ENCODE assay signal across 19 cellular contexts in genomic region chr2:43372386-43373081, GRCh38.
"Had no signal": no experiment of that assay in that cellular context is flagged by ENCODE, and none has a peak within 500 bp of the region (broad histone marks: within the 10 kb centered on the region; RNA-seq: fewer than 3 reads in every experiment).

No MANE protein-coding gene starts in this region.

- H3K9me3 Mint-ChIP-seq: activated naive CD4-positive, alpha-beta T cell treated with anti-CD3 and anti-CD28 coated beads, Interleukin-2, amount 10 ng/mL, durations not matched to agents 7 days and 5 days; activated T-helper 2 cell treated with anti-CD3 and anti-CD28 coated beads, Interferon-gamma antibody, Interleukin-2, Interleukin-4, amounts not matched to agents 10 μg/mL and 5 μg/mL and 100 μg/mL, durations not matched to agents 14 hours and 24 hours and 36 hours; naive thymus-derived CD4-positive, alpha-beta T cell had no signal

- DNase-seq: activated CD4-positive, alpha-beta T cell treated with anti-CD3 and anti-CD28 coated beads, Interleukin-2, amount 50 U/mL, for 4 hours; activated CD4-positive, CD25-positive, alpha-beta regulatory T cell treated with anti-CD3 and anti-CD28 coated beads, Interleukin-2, amount 50 U/mL, for 72 hours; activated naive CD4-positive, alpha-beta T cell treated with anti-CD3 and anti-CD28 coated beads, Interleukin-2, amount 10 ng/mL, durations not matched to agents 7 days and 5 days; activated T-cell treated with anti-CD3 and anti-CD28 coated beads for 4 hours; adrenal gland; dorsolateral prefrontal cortex; erythroblast; islet precursor cell; naive thymus-derived CD4-positive, alpha-beta T cell; retina; stimulated activated CD4-positive, alpha-beta T cell treated with anti-CD3 and anti-CD28 coated beads, Interleukin-15, amount 100 ng/mL, for 24 hours; stimulated activated CD4-positive, alpha-beta T cell treated with anti-CD3 and anti-CD28 coated beads, Interleukin-4, amount 100 ng/mL, for 24 hours; stimulated activated CD8-positive, alpha-beta memory T cell treated with anti-CD3 and anti-CD28 coated beads, Interleukin-4, amount 100 ng/mL, for 48 hours; stimulated activated naive CD4-positive, alpha-beta T cell treated with Interleukin-2 at 50 U/mL for 16 hours; substantia nigra; T-helper 9 cell had no signal

- H3K27ac Mint-ChIP-seq: activated naive CD4-positive, alpha-beta T cell treated with anti-CD3 and anti-CD28 coated beads, Interleukin-2, amount 10 ng/mL, durations not matched to agents 7 days and 5 days; activated T-helper 2 cell treated with anti-CD3 and anti-CD28 coated beads, Interferon-gamma antibody, Interleukin-2, Interleukin-4, amounts not matched to agents 10 μg/mL and 5 μg/mL and 100 μg/mL, durations not matched to agents 14 hours and 24 hours and 36 hours; naive thymus-derived CD4-positive, alpha-beta T cell had no signal

- H3K4me3 Mint-ChIP-seq: activated naive CD4-positive, alpha-beta T cell treated with anti-CD3 and anti-CD28 coated beads, Interleukin-2, amount 10 ng/mL, durations not matched to agents 7 days and 5 days; naive thymus-derived CD4-positive, alpha-beta T cell had no signal

- H3K27me3 ChIP-seq: adrenal gland, dorsolateral prefrontal cortex, tibial nerve had no signal

- H3K27ac ChIP-seq: adrenal gland, dorsolateral prefrontal cortex, SK-N-MC, tibial nerve had no signal

- ATAC-seq: naive thymus-derived CD4-positive, alpha-beta T cell had no signal

- H3K36me3 ChIP-seq: adrenal gland had no signal

- H3K4me3 ChIP-seq: adrenal gland, dorsolateral prefrontal cortex, SK-N-MC, tibial nerve had no signal

- H3K4me1 Mint-ChIP-seq: activated naive CD4-positive, alpha-beta T cell treated with anti-CD3 and anti-CD28 coated beads, Interleukin-2, amount 10 ng/mL, durations not matched to agents 7 days and 5 days had no signal

- H3K9me3 ChIP-seq: adrenal gland, tibial nerve had no signal

- H3K27me3 Mint-ChIP-seq: activated naive CD4-positive, alpha-beta T cell treated with anti-CD3 and anti-CD28 coated beads, Interleukin-2, amount 10 ng/mL, durations not matched to agents 7 days and 5 days; naive thymus-derived CD4-positive, alpha-beta T cell had no signal
